In the genomic region with DNA sequence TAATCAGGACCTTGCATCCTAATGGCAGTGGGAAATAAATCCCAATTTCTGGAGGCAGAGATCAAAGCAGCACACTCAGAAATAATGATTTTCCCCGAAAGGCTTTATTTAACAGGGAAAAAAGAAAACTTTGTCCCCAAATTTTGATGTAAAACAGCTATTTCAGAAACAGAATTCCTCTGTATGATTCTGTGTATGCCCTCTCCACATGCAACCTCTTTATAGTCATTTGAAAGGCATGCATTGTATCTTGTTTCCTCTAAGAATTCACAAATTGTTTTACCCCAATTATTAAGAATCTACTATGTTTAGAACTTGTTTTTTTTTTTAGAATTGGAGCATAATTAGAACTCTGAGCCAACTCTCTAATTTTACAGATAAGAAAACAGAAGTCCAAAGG, we compare ENCODE assay signal across 1 cellular context.
TF ChIP-seq lines count a peak whose summit lies in the region.

No MANE protein-coding gene starts in this region.

TF ChIP-seq in K562, 482 proteins besides CTCF, POLR2A, EP300 and RAD21:
- TF ChIP-seq ZNF140 (CRISPR knock-in tag; IDR thresholded peaks at IDR 0.05) (no peak), UBTF (IDR thresholded peaks at IDR 0.05; ENCODE audit: borderline replicate concordance in 1 of 2, low read depth in 2 of 2, low read length in 2 of 2) (no peak), E4F1 (CRISPR knock-in tag; IDR thresholded peaks at IDR 0.05; ENCODE audit: borderline replicate concordance) (no peak), ZNF655 (CRISPR knock-in tag; IDR thresholded peaks at IDR 0.05) (no peak), TCF7 (IDR thresholded peaks at IDR 0.05; ENCODE audit: borderline replicate concordance) (no peak), XRCC5 (IDR thresholded peaks at IDR 0.05; ENCODE audit: low read depth, low read length) (no peak), RBM15 (IDR thresholded peaks at IDR 0.05; ENCODE audit: insufficient read depth, low read length) (no peak), ZBTB33 (CRISPR knock-in tag; IDR thresholded peaks at IDR 0.05) (no peak), PRMT5 (CRISPR knock-in tag; IDR thresholded peaks at IDR 0.05) (no peak), EWSR1 (IDR thresholded peaks at IDR 0.05; ENCODE audit: borderline replicate concordance, low read depth, partially characterized antibody) (no peak), ZBTB43 (CRISPR knock-in tag; IDR thresholded peaks at IDR 0.05) (no peak)
